ENCODE assay signal across 34 cellular contexts in genomic region chr19:55220525-55220924, GRCh38. TPM values are rescaled to one million over a fixed set of nuclear protein-coding genes. Genes with fewer than 3 reads are reported as not detected.
A peak's percentile ranks its signal among the peaks of the same experiment; 100 is the strongest.
DNase-seq lines count a peak whose midpoint lies in the region; ATAC-seq, FAIRE-seq and TF ChIP-seq lines count a peak whose summit lies in the region.
"Had no signal": no experiment of that assay in that cellular context is flagged by ENCODE, and none has a peak within 500 bp of the region (broad histone marks: within the 10 kb centered on the region; RNA-seq: fewer than 3 reads in every experiment).

No MANE protein-coding gene starts in this region.

- H4K20me1 ChIP-seq in K562 (replicated peaks; ENCODE audit: control insufficient read depth, insufficient read depth, low read length), result no peaks in the 10 kb centered on the region

- H3K36me3 ChIP-seq in HEK293 (ENCODE audit: control insufficient read depth in 2 of 2, insufficient read depth in 1 of 2, low read length in 2 of 2) (peaks cover 0 to 5% of the 10 kb centered on the region in 2 experiments; a peak in 1 of 3 replicates), K562 (ENCODE audit: control insufficient read depth, insufficient read depth, low read length) (peaks cover 5% of the 10 kb centered on the region; the same call in 2 of the 3 replicates), vagina (no peaks in the 10 kb centered on the region)
- H3K36me3 ChIP-seq: brain microvascular endothelial cell, pancreas, SJSA1, upper lobe of right lung had no signal

- H3K9me3 ChIP-seq in HEK293 (ENCODE audit: control insufficient read depth, insufficient read depth, low read depth, low read length), result no peaks in the 10 kb centered on the region
- peaks cover 5% of the 10 kb centered on the region for H3K9me3 ChIP-seq in K562 (replicated peaks; ENCODE audit: control insufficient read depth, insufficient read depth, low read depth, low read length)
- H3K9me3 ChIP-seq in vagina, result no peaks in the 10 kb centered on the region
- H3K9me3 ChIP-seq: mucosa of descending colon, pancreas, SJSA1, suprapubic skin, upper lobe of right lung had no signal

- H3K79me2 ChIP-seq in K562 (ENCODE audit: control insufficient read depth, insufficient read depth, low read length), result peaks cover 4% of the 10 kb centered on the region; the same call in 1 of the 3 replicates

- POLR2A ChIA-PET in HEK293 (lab: Yijun Ruan, JAX), result no interaction called here
- POLR2A ChIA-PET in K562 (lab: Yijun Ruan, JAX), result interaction anchor here (0.7 to 2.5 kb wide), 3 partner anchors 9 to 39 kb away, joined by 3 to 9 read pairs (median 4); no protein-coding TSS in a partner anchor

- TF ChIP-seq CTCF in HEK293 (tag by site-specific recombination; IDR thresholded peaks at IDR 0.05) (no peak), K562 (IDR thresholded peaks at IDR 0.05 in 2 of 3, conservative IDR thresholded peaks at IDR 0.05 in 1 of 3; ENCODE audit: insufficient read depth in 2 of 3, low read depth in 1 of 3, low read length in 3 of 3) (no peak), vagina (IDR thresholded peaks at IDR 0.05) (no peak)

- H2AFZ ChIP-seq in K562 (ENCODE audit: low read depth, low read length), result no peak overlapping the region

- in situ Hi-C loops in K562 (cut with MboI), result no loop called here

- intact Hi-C loops in K562 (cut with micrococcal nuclease) (no loop called here), cardiac septum (cut with DNase I) (no loop called here), vagina (cut with DNase I) (no loop called here)

- DNase-seq in ELF-1 (ENCODE audit: low read depth, low spot score), result peak; percentile 45
- peak in 2 of 4 experiments; percentile 41 to 57 for DNase-seq in K562 (ENCODE audit: extremely low read depth in 1 of 4, low spot score in 3 of 4)
- peak; percentile 6 for DNase-seq in myocyte (ENCODE audit: low read depth)
- DNase-seq in cardiac septum (ENCODE audit: low spot score), result no peak
- no peak for DNase-seq in vagina (ENCODE audit: extremely low spot score in 2 of 2)
- DNase-seq in pons (ENCODE audit: low spot score), result no peak
- DNase-seq in NCI-H2029 (lab: John Stamatoyannopoulos, UW), result no peak
- DNase-seq: activated CD4-positive, alpha-beta memory T cell treated with anti-CD3 and anti-CD28 coated beads for 36 hours; activated naive CD4-positive, alpha-beta T cell treated with anti-CD3 and anti-CD28 coated beads, Interleukin-2, amount 10 ng/mL, durations not matched to agents 7 days and 5 days; brain microvascular endothelial cell; C1 segment of cervical spinal cord; COR-L47; DMS79; heart right ventricle; mucosa of descending colon; NCI-H146; NCI-H446 treated with DMSO at 0.1 percent for 48 hours; NCI-H82; pancreas; retina; RPMI8226; stimulated activated naive CD4-positive, alpha-beta T cell treated with Interleukin-2 at 50 U/mL for 16 hours; upper lobe of right lung had no signal

- no peak for FAIRE-seq in K562 (lab: Jason Lieb, UNC)
- FAIRE-seq: endothelial cell of umbilical vein, frontal cortex, pancreas, TTC549 had no signal

- H3K4me2 ChIP-seq in K562 (ENCODE audit: insufficient read depth, low read length), result no peak overlapping the region

- no peaks in the 10 kb centered on the region for H3K9me1 ChIP-seq in K562 (ENCODE audit: control insufficient read depth, insufficient read depth, low read length)

- ATAC-seq in K562, result no peak
- ATAC-seq: heart right ventricle, mucosa of descending colon, pancreas, upper lobe of right lung had no signal

- no peak for TF ChIP-seq POLR2A in K562 (conservative IDR thresholded peaks at IDR 0.05)
- no peak for TF ChIP-seq POLR2A in vagina (IDR thresholded peaks at IDR 0.05)

- H3K4me3 ChIP-seq in HEK293 (ENCODE audit: low read depth, low read length) (no peak overlapping the region), K562 (no peak overlapping the region), vagina (no peak overlapping the region)
- H3K4me3 ChIP-seq: heart right ventricle, mucosa of descending colon, pancreas, SJSA1, skin epidermis, suprapubic skin, upper lobe of right lung had no signal

- H3K9ac ChIP-seq in K562 (ENCODE audit: insufficient read depth in 1 of 2, low read depth in 2 of 2, low read length in 2 of 2), result no peak overlapping the region

- no peaks in the 10 kb centered on the region for H3K27me3 ChIP-seq in K562 (ENCODE audit: control insufficient read depth in 2 of 2, insufficient read depth in 2 of 2, low read length in 2 of 2)
- no peaks in the 10 kb centered on the region for H3K27me3 ChIP-seq in vagina
- H3K27me3 ChIP-seq: brain microvascular endothelial cell, heart right ventricle, pancreas, SJSA1, suprapubic skin, upper lobe of right lung had no signal

- H3K4me1 ChIP-seq in HEK293 (ENCODE audit: control insufficient read depth, insufficient read depth, low read length) (peaks cover 10% of the 10 kb centered on the region), K562 (replicated peaks in 1 of 2; ENCODE audit: control insufficient read depth in 2 of 2, insufficient read depth in 2 of 2, low read length in 2 of 2) (peaks cover 12 to 24% of the 10 kb centered on the region in 2 experiments; a peak in 4 of 5 replicates), vagina (peaks cover 14% of the 10 kb centered on the region)

- no TSS peak for BruUV-seq in K562 (replicated peaks; lab: Mats Ljungman, UMichigan)

- H3K27ac ChIP-seq in HEK293 (ENCODE audit: extremely low read depth, low read depth, low read length) (no peak overlapping the region), K562 (ENCODE audit: extremely low read depth, low read depth, low read length) (no peak overlapping the region), vagina (no peak overlapping the region)
- H3K27ac ChIP-seq: brain microvascular endothelial cell, heart right ventricle, pancreas, SJSA1, skin epidermis, suprapubic skin, upper lobe of right lung had no signal

- 90% methylated on average over 9 of the region's 9 CpGs for WGBS in K562 (ENCODE audit: insufficient coverage, low coverage, missing lambda C conversion rate)

- TF ChIP-seq EP300 in K562 (IDR thresholded peaks at IDR 0.05; ENCODE audit: low read length), result no peak

- no peak for TF ChIP-seq RAD21 in K562 (CRISPR knock-in tag; conservative IDR thresholded peaks at IDR 0.05 in 1 of 2, IDR thresholded peaks at IDR 0.05 in 1 of 2)

- CTCF ChIA-PET in HEK293 (lab: Yijun Ruan, JAX) (interaction anchor here (0.6 to 1.1 kb wide), 3 partner anchors 10 to 198 kb away, joined by 3 to 5 read pairs (median 5); no protein-coding TSS in a partner anchor), K562 (lab: Yijun Ruan, JAX; ENCODE audit: low intra/inter-chr PET ratio) (no interaction called here)

RNA-seq across cellular contexts. Expression of gene TMEM86B, which starts 8.0 kb away (rescaled TPM):
- 8.0 and 35.1 TPM in 2 replicates for total RNA-seq in K562 (2011; cell fraction: chromatin; rRNA removed; ENCODE audit: low replicate concordance)
- 26.1 and 32.9 TPM in 2 replicates for total RNA-seq in K562 (2011; cell fraction: nucleolus; rRNA removed)
- total RNA-seq in K562 (2011; cell fraction: nucleoplasm; rRNA removed), result 13.7 and 16.3 TPM in 2 replicates
- total RNA-seq in K562 (2014; rRNA removed), result 3.9 and 4.6 TPM in 2 replicates
- total RNA-seq in K562 (2014; rRNA removed; fragmentation: Illumina TruSeq; extraction: Trizol), result 0.19 and 0.55 TPM in 2 replicates
- 2.1 TPM in 2 replicates for total RNA-seq in K562 (2015; rRNA removed; fragmentation: Illumina TruSeq; extraction: Trizol)
- total RNA-seq in K562 (2021), result 5.7 and 6.3 TPM in 2 replicates
- polyA plus RNA-seq in K562 (2011; rRNA removed), result 1.3 and 3.2 TPM in 2 replicates
- polyA plus RNA-seq in K562 (2011; cell fraction: cytosol; rRNA removed), result 2.8 and 7.3 TPM in 2 replicates
- 23.8 and 45.7 TPM in 2 replicates for polyA plus RNA-seq in K562 (2011; cell fraction: nucleus; rRNA removed)
- 5.1 and 12.3 TPM in 2 replicates for polyA plus RNA-seq in K562 (2012)
- polyA plus RNA-seq in K562 (2014; fragmentation: Illumina TruSeq; extraction: Trizol), result 2.2 and 5.1 TPM in 2 replicates
- polyA plus RNA-seq in K562 (2014; fragmentation: Nextera tagmentation; extraction: Ambion mirVana), result under 1 TPM; 0.28 to 0.41 TPM
- polyA plus RNA-seq in K562 (2014; rRNA removed), result 6.2 and 7.9 TPM in 2 replicates
- 0.81 and 1.5 TPM in 2 replicates for polyA minus RNA-seq in K562 (2011; rRNA and poly(A)+ RNA removed)
- 1.2 TPM in 1 of 2 replicates, not detected in the other for polyA minus RNA-seq in K562 (2011; cell fraction: cytosol; rRNA and poly(A)+ RNA removed)
- polyA minus RNA-seq in K562 (2011; cell fraction: nucleus; rRNA and poly(A)+ RNA removed), result 4.4 and 5.9 TPM in 2 replicates
- 0.73 and 0.83 TPM in 2 replicates for total RNA-seq in myocyte
- 1.4 TPM for polyA plus RNA-seq in myocyte (2012)
- 1.6 TPM for total RNA-seq in cardiac septum
- 2.9 TPM for total RNA-seq in vagina

RNA-seq across cellular contexts. Expression of gene PTPRH, which starts 11.2 kb away (rescaled TPM):
- total RNA-seq in K562 (2011; cell fraction: chromatin; rRNA removed; ENCODE audit: low replicate concordance), result 57.9 and 171 TPM in 2 replicates
- 67.1 and 78.4 TPM in 2 replicates for total RNA-seq in K562 (2011; cell fraction: nucleolus; rRNA removed)
- total RNA-seq in K562 (2011; cell fraction: nucleoplasm; rRNA removed), result 53.0 and 59.6 TPM in 2 replicates
- total RNA-seq in K562 (2014; rRNA removed), result 24.0 and 36.5 TPM in 2 replicates
- 14.7 and 17.6 TPM in 2 replicates for total RNA-seq in K562 (2014; rRNA removed; fragmentation: Illumina TruSeq; extraction: Trizol)
- total RNA-seq in K562 (2015; rRNA removed; fragmentation: Illumina TruSeq; extraction: Trizol), result 18.6 and 19.0 TPM in 2 replicates
- 25.5 and 26.4 TPM in 2 replicates for total RNA-seq in K562 (2021)
- 33.6 and 34.3 TPM in 2 replicates for polyA plus RNA-seq in K562 (2011; rRNA removed)
- 31.6 and 38.9 TPM in 2 replicates for polyA plus RNA-seq in K562 (2011; cell fraction: cytosol; rRNA removed)
- 66.1 and 111 TPM in 2 replicates for polyA plus RNA-seq in K562 (2011; cell fraction: nucleus; rRNA removed)
- polyA plus RNA-seq in K562 (2012), result 19.2 and 61.5 TPM in 2 replicates
- 31.2 and 33.2 TPM in 2 replicates for polyA plus RNA-seq in K562 (2014; fragmentation: Illumina TruSeq; extraction: Trizol)
- polyA plus RNA-seq in K562 (2014; fragmentation: Nextera tagmentation; extraction: Ambion mirVana), result 1 to 10 TPM in 1 of 2 experiments, under 1 TPM in 1; 0.87 to 2.9 TPM
- 22.7 and 22.8 TPM in 2 replicates for polyA plus RNA-seq in K562 (2014; rRNA removed)
- 34.7 and 44.2 TPM in 2 replicates for polyA minus RNA-seq in K562 (2011; rRNA and poly(A)+ RNA removed)
- 15.8 and 20.3 TPM in 2 replicates for polyA minus RNA-seq in K562 (2011; cell fraction: cytosol; rRNA and poly(A)+ RNA removed)
- polyA minus RNA-seq in K562 (2011; cell fraction: nucleus; rRNA and poly(A)+ RNA removed), result 46.6 and 47.5 TPM in 2 replicates
- 0.05 and 0.31 TPM in 2 replicates for total RNA-seq in myocyte
- polyA plus RNA-seq in myocyte (2012), result 0.42 TPM
- total RNA-seq in cardiac septum, result 3.7 TPM
- total RNA-seq in vagina, result 4.4 TPM
- total RNA-seq: activated CD4-positive, alpha-beta memory T cell treated with anti-CD3 and anti-CD28 coated beads for 36 hours; upper lobe of right lung had no signal

RNA-seq across cellular contexts. Expression of gene PPP6R1, which starts 38.3 kb away (rescaled TPM):
- total RNA-seq in K562 (2011; cell fraction: chromatin; rRNA removed; ENCODE audit: low replicate concordance), result 138 and 331 TPM in 2 replicates
- total RNA-seq in K562 (2011; cell fraction: nucleolus; rRNA removed), result 170 and 181 TPM in 2 replicates
- 119 and 126 TPM in 2 replicates for total RNA-seq in K562 (2011; cell fraction: nucleoplasm; rRNA removed)
- 58.3 and 78.9 TPM in 2 replicates for total RNA-seq in K562 (2014; rRNA removed)
- total RNA-seq in K562 (2014; rRNA removed; fragmentation: Illumina TruSeq; extraction: Trizol), result 25.5 and 28.1 TPM in 2 replicates
- total RNA-seq in K562 (2015; rRNA removed; fragmentation: Illumina TruSeq; extraction: Trizol), result 37.2 and 39.6 TPM in 2 replicates
- 115 and 135 TPM in 2 replicates for total RNA-seq in K562 (2021)
- polyA plus RNA-seq in K562 (2011; rRNA removed), result 37.0 and 59.5 TPM in 2 replicates
- polyA plus RNA-seq in K562 (2011; cell fraction: cytosol; rRNA removed), result 51.6 and 73.6 TPM in 2 replicates
- polyA plus RNA-seq in K562 (2011; cell fraction: nucleus; rRNA removed), result 101 and 109 TPM in 2 replicates
- polyA plus RNA-seq in K562 (2012), result 69.7 and 88.1 TPM in 2 replicates
- polyA plus RNA-seq in K562 (2014; fragmentation: Illumina TruSeq; extraction: Trizol), result 42.6 and 75.6 TPM in 2 replicates
- polyA plus RNA-seq in K562 (2014; fragmentation: Nextera tagmentation; extraction: Ambion mirVana), result under 1 TPM; 0.48 to 0.89 TPM
- 72.9 and 82.6 TPM in 2 replicates for polyA plus RNA-seq in K562 (2014; rRNA removed)
- polyA minus RNA-seq in K562 (2011; rRNA and poly(A)+ RNA removed), result 47.1 and 60.9 TPM in 2 replicates
- polyA minus RNA-seq in K562 (2011; cell fraction: cytosol; rRNA and poly(A)+ RNA removed), result 68.7 and 77.1 TPM in 2 replicates
- 31.9 and 52.0 TPM in 2 replicates for polyA minus RNA-seq in K562 (2011; cell fraction: nucleus; rRNA and poly(A)+ RNA removed)
- total RNA-seq in myocyte, result 64.6 and 68.0 TPM in 2 replicates
- polyA plus RNA-seq in myocyte (2012), result 67.2 TPM
- 43.0 TPM for total RNA-seq in cardiac septum
- total RNA-seq in vagina, result 30.4 TPM

RNA-seq across cellular contexts. Expression of gene SYT5, which starts 40.4 kb away (rescaled TPM):
- total RNA-seq in K562 (2011; cell fraction: chromatin; rRNA removed; ENCODE audit: low replicate concordance), result 8.2 and 12.8 TPM in 2 replicates
- 5.1 and 5.5 TPM in 2 replicates for total RNA-seq in K562 (2011; cell fraction: nucleolus; rRNA removed)
- 8.5 and 9.7 TPM in 2 replicates for total RNA-seq in K562 (2011; cell fraction: nucleoplasm; rRNA removed)
- total RNA-seq in K562 (2014; rRNA removed) (9.9 and 15.7 TPM in 2 replicates), K562 (2014; rRNA removed; fragmentation: Illumina TruSeq; extraction: Trizol) (8.8 and 9.8 TPM in 2 replicates), K562 (2015; rRNA removed; fragmentation: Illumina TruSeq; extraction: Trizol) (6.6 and 7.2 TPM in 2 replicates), K562 (2021) (19.9 and 20.9 TPM in 2 replicates), myocyte (1.4 TPM in 1 of 2 replicates, not detected in the other), cardiac septum (0.30 TPM), vagina (not detected)
- polyA plus RNA-seq in K562 (2011; rRNA removed) (3.9 and 5.0 TPM in 2 replicates), K562 (2014; fragmentation: Illumina TruSeq; extraction: Trizol) (18.0 and 19.4 TPM in 2 replicates), K562 (2014; fragmentation: Nextera tagmentation; extraction: Ambion mirVana) (1 to 10 TPM; 1.3 to 2.1 TPM), K562 (2014; rRNA removed) (14.2 and 15.2 TPM in 2 replicates)
- polyA plus RNA-seq in K562 (2011; cell fraction: cytosol; rRNA removed), result 4.3 and 6.8 TPM in 2 replicates
- 5.3 and 5.7 TPM in 2 replicates for polyA plus RNA-seq in K562 (2011; cell fraction: nucleus; rRNA removed)
- polyA plus RNA-seq in K562 (2012), result 15.2 and 38.7 TPM in 2 replicates
- polyA minus RNA-seq in K562 (2011; rRNA and poly(A)+ RNA removed), result 2.4 and 5.1 TPM in 2 replicates
- polyA minus RNA-seq in K562 (2011; cell fraction: cytosol; rRNA and poly(A)+ RNA removed), result 8.4 and 13.2 TPM in 2 replicates
- 3.1 and 3.4 TPM in 2 replicates for polyA minus RNA-seq in K562 (2011; cell fraction: nucleus; rRNA and poly(A)+ RNA removed)
- 0.19 TPM for polyA plus RNA-seq in myocyte (2012)
- total RNA-seq: activated T-helper 1 cell treated with anti-CD3 and anti-CD28 coated beads, Interleukin-12 subunit alpha, Interleukin-12 subunit beta, Interleukin-2, Interleukin-4 antibody, amounts not matched to agents 30 ng/mL and 10 ng/mL and 1 ng/mL, durations not matched to agents 14 hours and 24 hours and 36 hours; H4; lung microvascular endothelial cell; SJSA1; T-helper 1 cell treated with Interleukin-12 subunit alpha and Interleukin-12 subunit beta and Interleukin-4 antibody, amounts not matched to agents 30 ng/mL and 1 ng/mL, for 36 hours; upper lobe of right lung had no signal
- polyA plus RNA-seq: endothelial cell of umbilical vein had no signal

RNA-seq across cellular contexts. Expression of gene DNAAF3, which starts 54.1 kb away (rescaled TPM):
- 9.1 and 32.2 TPM in 2 replicates for total RNA-seq in K562 (2011; cell fraction: chromatin; rRNA removed; ENCODE audit: low replicate concordance)
- total RNA-seq in K562 (2011; cell fraction: nucleolus; rRNA removed), result 17.6 and 19.3 TPM in 2 replicates
- 17.8 and 22.7 TPM in 2 replicates for total RNA-seq in K562 (2011; cell fraction: nucleoplasm; rRNA removed)
- total RNA-seq in K562 (2014; rRNA removed) (49.8 and 66.8 TPM in 2 replicates), K562 (2014; rRNA removed; fragmentation: Illumina TruSeq; extraction: Trizol) (19.7 and 21.6 TPM in 2 replicates), K562 (2015; rRNA removed; fragmentation: Illumina TruSeq; extraction: Trizol) (27.6 and 28.5 TPM in 2 replicates), K562 (2021) (43.0 and 44.3 TPM in 2 replicates), myocyte (0.94 and 1.4 TPM in 2 replicates), cardiac septum (3.4 TPM), vagina (5.6 TPM)
- polyA plus RNA-seq in K562 (2011; rRNA removed) (29.3 and 46.8 TPM in 2 replicates), K562 (2014; fragmentation: Illumina TruSeq; extraction: Trizol) (61.5 and 67.6 TPM in 2 replicates), K562 (2014; fragmentation: Nextera tagmentation; extraction: Ambion mirVana) (10 to 100 TPM; 29.7 to 54.4 TPM), K562 (2014; rRNA removed) (50.2 and 65.0 TPM in 2 replicates)
- 84.8 and 128 TPM in 2 replicates for polyA plus RNA-seq in K562 (2011; cell fraction: cytosol; rRNA removed)
- polyA plus RNA-seq in K562 (2011; cell fraction: nucleus; rRNA removed), result 48.2 and 66.5 TPM in 2 replicates
- polyA plus RNA-seq in K562 (2012), result 41.3 and 45.3 TPM in 2 replicates
- 7.2 and 9.1 TPM in 2 replicates for polyA minus RNA-seq in K562 (2011; rRNA and poly(A)+ RNA removed)
- polyA minus RNA-seq in K562 (2011; cell fraction: cytosol; rRNA and poly(A)+ RNA removed), result 18.7 and 19.0 TPM in 2 replicates
- 7.1 and 10.8 TPM in 2 replicates for polyA minus RNA-seq in K562 (2011; cell fraction: nucleus; rRNA and poly(A)+ RNA removed)
- polyA plus RNA-seq in myocyte (2012), result 2.0 TPM
- total RNA-seq: activated CD4-positive, alpha-beta memory T cell treated with anti-CD3 and anti-CD28 coated beads for 36 hours; frontal cortex; T-helper 1 cell treated with Interleukin-12 subunit alpha and Interleukin-12 subunit beta and Interleukin-4 antibody, amounts not matched to agents 30 ng/mL and 1 ng/mL, for 36 hours had no signal

Comparison
In these comparisons a context has a peak if more than half of its experiments do, and no peak if none do; other contexts are left out.
1. DNase-seq: peak in ELF-1 (single experiment) and myocyte (single experiment); none in cardiac septum (single experiment), vagina (0 of 2), pons (single experiment) and NCI-H2029 (single experiment).